In genomic region chr10:50538473-50539398, GRCh38 we compare ENCODE assay signal across 12 cellular contexts.
DNase-seq lines count a peak whose midpoint lies in the region; ATAC-seq and TF ChIP-seq lines count a peak whose summit lies in the region.
"Had no signal": no experiment of that assay in that cellular context is flagged by ENCODE, and none has a peak within 500 bp of the region (broad histone marks: within the 10 kb centered on the region; RNA-seq: fewer than 3 reads in every experiment).

No MANE protein-coding gene starts in this region.

- intact Hi-C loops in right cardiac atrium (cut with DNase I) (no loop called here), upper lobe of right lung (cut with DNase I) (no loop called here)

- H3K27me3 Mint-ChIP-seq in T-helper 17 cell: no peaks in the 10 kb centered on the region
- H3K27me3 Mint-ChIP-seq: dendritic cell treated with granulocyte-macrophage colony-stimulating factor and Interleukin-4, amounts not matched to agents 40 ng/mL and 50 ng/mL, for 4 days had no signal

- peak overlapping the region; percentile 6 for H3K27ac ChIP-seq in right cardiac atrium (ENCODE audit: low read length)
- no peak overlapping the region for H3K27ac ChIP-seq in upper lobe of right lung
- H3K27ac ChIP-seq: neutrophil had no signal

- no peaks in the 10 kb centered on the region for H3K36me3 ChIP-seq in upper lobe of right lung
- H3K36me3 ChIP-seq: neutrophil had no signal

- 46% methylated on average over 7 of the region's 7 CpGs for WGBS in right cardiac atrium

- no peaks in the 10 kb centered on the region for H3K36me3 Mint-ChIP-seq in T-helper 17 cell (ENCODE audit: low read depth)

- peak; percentile 39 for DNase-seq in stimulated activated CD4-positive, alpha-beta T cell treated with anti-CD3 and anti-CD28 coated beads, Interleukin-1b, Interleukin-23, amount 100 ng/mL, for 48 hours
- no peak for DNase-seq in stimulated activated CD4-positive, alpha-beta T cell treated with anti-CD3 and anti-CD28 coated beads, Interleukin-12 subunit alpha, Interleukin-12 subunit beta, amount 100 ng/mL, for 4 hours
- DNase-seq in T-helper 17 cell (no peak), right cardiac atrium (peak in 2 of 3 donors; percentile 30 to 47), upper lobe of right lung (no peak), NCI-H748 (lab: John Stamatoyannopoulos, UW; ENCODE audit: unreplicated experiment) (no peak)
- DNase-seq: COR-L47, SHP77 treated with DMSO at 0.1 percent for 48 hours had no signal

- ATAC-seq in T-helper 17 cell (peak; percentile 88), right cardiac atrium (peak; percentile 69 to 95), upper lobe of right lung (peak; percentile 56), GM21367 (IDR thresholded peaks at IDR 0.05; ENCODE audit: unreplicated experiment) (no peak), SK-N-SH treated with all-trans-retinoic acid at 6 μM for 48 hours (no peak)

- no peak for TF ChIP-seq CTCF in upper lobe of right lung (IDR thresholded peaks at IDR 0.05)

- H3K4me3 ChIP-seq in right cardiac atrium (ENCODE audit: low read length) (no peak overlapping the region), upper lobe of right lung (no peak overlapping the region)

- no peak overlapping the region for H3K4me3 Mint-ChIP-seq in T-helper 17 cell
- H3K4me3 Mint-ChIP-seq: dendritic cell treated with granulocyte-macrophage colony-stimulating factor and Interleukin-4, amounts not matched to agents 40 ng/mL and 50 ng/mL, for 4 days had no signal

- peaks cover 5% of the 10 kb centered on the region for H3K4me1 ChIP-seq in right cardiac atrium (ENCODE audit: control insufficient read depth, insufficient read depth, low read length)
- H3K4me1 ChIP-seq in upper lobe of right lung: peaks cover 4% of the 10 kb centered on the region

- no peak overlapping the region for H3K27ac Mint-ChIP-seq in T-helper 17 cell
- H3K27ac Mint-ChIP-seq: dendritic cell treated with granulocyte-macrophage colony-stimulating factor and Interleukin-4, amounts not matched to agents 40 ng/mL and 50 ng/mL, for 4 days had no signal

- H3K9me3 ChIP-seq in T-helper 17 cell (ENCODE audit: control insufficient read depth, low read length, poor library complexity, severe bottlenecking) (no peaks in the 10 kb centered on the region), right cardiac atrium (ENCODE audit: control insufficient read depth, low read length) (no peaks in the 10 kb centered on the region), upper lobe of right lung (no peaks in the 10 kb centered on the region)
- H3K9me3 ChIP-seq: neutrophil had no signal

- H3K27me3 ChIP-seq in right cardiac atrium (ENCODE audit: control insufficient read depth, insufficient read depth) (no peaks in the 10 kb centered on the region), upper lobe of right lung (no peaks in the 10 kb centered on the region)
- H3K27me3 ChIP-seq: neutrophil had no signal

- peaks cover 35% of the 10 kb centered on the region for H3K4me1 Mint-ChIP-seq in T-helper 17 cell

TF ChIP-seq in SK-N-SH treated with all-trans-retinoic acid at 6 μM for 48 hours, 23 proteins besides CTCF, POLR2A, EP300 and RAD21:
- TF ChIP-seq SNAI2 (CRISPR knock-in tag; IDR thresholded peaks at IDR 0.05): no peak
- TF ChIP-seq ZFP3 (CRISPR knock-in tag; IDR thresholded peaks at IDR 0.05): no peak
- TF ChIP-seq POU6F1 (CRISPR knock-in tag; IDR thresholded peaks at IDR 0.05; ENCODE audit: borderline replicate concordance, low read depth): no peak
- no peak for TF ChIP-seq ZFP30 (CRISPR knock-in tag; IDR thresholded peaks at IDR 0.05)
- TF ChIP-seq ESRRG (CRISPR knock-in tag; IDR thresholded peaks at IDR 0.05): no peak
- no peak for TF ChIP-seq PPARA (CRISPR knock-in tag; IDR thresholded peaks at IDR 0.05; ENCODE audit: borderline replicate concordance)
- TF ChIP-seq CSRNP3 (CRISPR knock-in tag; IDR thresholded peaks at IDR 0.05): no peak
- no peak for TF ChIP-seq ARNTL (CRISPR knock-in tag; IDR thresholded peaks at IDR 0.05; ENCODE audit: borderline replicate concordance, low read depth)
- no peak for TF ChIP-seq ZNF8 (CRISPR knock-in tag; IDR thresholded peaks at IDR 0.05)
- no peak for TF ChIP-seq TSHZ2 (CRISPR knock-in tag; IDR thresholded peaks at IDR 0.05)
- no peak for TF ChIP-seq ZNF70 (CRISPR knock-in tag; IDR thresholded peaks at IDR 0.05)
- no peak for TF ChIP-seq RARB (CRISPR knock-in tag; IDR thresholded peaks at IDR 0.05)
- no peak for TF ChIP-seq TOX (CRISPR knock-in tag; IDR thresholded peaks at IDR 0.05; ENCODE audit: borderline replicate concordance)

Comparison
In these comparisons a context has a peak if more than half of its experiments do, and no peak if none do; other contexts are left out.
1. DNase-seq: peak in stimulated activated CD4-positive, alpha-beta T cell treated with anti-CD3 and anti-CD28 coated beads, Interleukin-1b, Interleukin-23, amount 100 ng/mL, for 48 hours (single experiment) and right cardiac atrium (2 of 3); none in stimulated activated CD4-positive, alpha-beta T cell treated with anti-CD3 and anti-CD28 coated beads, Interleukin-12 subunit alpha, Interleukin-12 subunit beta, amount 100 ng/mL, for 4 hours (single experiment), T-helper 17 cell (0 of 3), upper lobe of right lung (single experiment) and NCI-H748 (single experiment).
2. ATAC-seq: peak in T-helper 17 cell (single experiment), right cardiac atrium (2 of 2) and upper lobe of right lung (single experiment); none in GM21367 (single experiment) and SK-N-SH treated with all-trans-retinoic acid at 6 μM for 48 hours (single experiment).